Comparison of ENCODE assay signal across 8 cellular contexts in genomic region chr11:110428956-110429613, GRCh38. TPM values are rescaled to one million over a fixed set of nuclear protein-coding genes. Genes with fewer than 3 reads are reported as not detected.
DNase-seq lines count a peak whose midpoint lies in the region; ATAC-seq and TF ChIP-seq lines count a peak whose summit lies in the region.

No MANE protein-coding gene starts in this region.

- peaks cover 13% of the 10 kb centered on the region for H3K27me3 Mint-ChIP-seq in brain

- H3K4me1 Mint-ChIP-seq in brain: peaks cover 43% of the 10 kb centered on the region

- no peaks in the 10 kb centered on the region for H3K36me3 Mint-ChIP-seq in brain

- no peak for TF ChIP-seq CTCF in HL-60 (IDR thresholded peaks at IDR 0.05; ENCODE audit: insufficient read depth, low read length)
- TF ChIP-seq CTCF in brain (conservative IDR thresholded peaks at IDR 0.05): no peak

- peaks cover 38% of the 10 kb centered on the region for H3K79me2 ChIP-seq in ACC112 (ENCODE audit: control insufficient read depth, insufficient read depth, low read length, unreplicated experiment)

- peak overlapping the region in 4 of 5 experiments; percentile 43 to 95 (median 86) for H3K27ac Mint-ChIP-seq in brain

- no peak for ATAC-seq in GM21825 (IDR thresholded peaks at IDR 0.05; ENCODE audit: unreplicated experiment)

- H2AFZ ChIP-seq in ACC112 (ENCODE audit: low read length, unreplicated experiment): peak overlapping the region; percentile 88

- H3K27ac ChIP-seq in ACC112 (ENCODE audit: low read depth, low read length) (peak overlapping the region; percentile 32; the same call in 1 of the 2 replicates), HL-60 (replicated peaks) (peak overlapping the region; percentile 75), muscle layer of colon (ENCODE audit: low read depth, low read length) (peak overlapping the region; percentile 84)

- peak overlapping the region; percentile 85 to 91 (median 91) for H3K4me3 Mint-ChIP-seq in brain

- H3K9ac ChIP-seq in muscle layer of colon (ENCODE audit: low read length): no peak overlapping the region

- no peaks in the 10 kb centered on the region for H3K9me3 Mint-ChIP-seq in brain

- no peaks in the 10 kb centered on the region for H3K27me3 ChIP-seq in ACC112 (ENCODE audit: insufficient read depth, low read length)
- no peaks in the 10 kb centered on the region for H3K27me3 ChIP-seq in HL-60 (ENCODE audit: insufficient read depth, poor library complexity, severe bottlenecking)
- H3K27me3 ChIP-seq in muscle layer of colon (ENCODE audit: control insufficient read depth in 1 of 2, insufficient read depth in 2 of 2, low read length in 2 of 2): no peaks in the 10 kb centered on the region

- H3K4me1 ChIP-seq in ACC112 (ENCODE audit: control insufficient read depth, insufficient read depth, low read length, unreplicated experiment): peaks cover 23% of the 10 kb centered on the region
- H3K4me1 ChIP-seq in muscle layer of colon (ENCODE audit: insufficient read depth, low read length): peaks cover 29% of the 10 kb centered on the region

- DNase-seq in HL-60 (ENCODE audit: low read depth in 1 of 2, low spot score in 1 of 2): no peak
- no peak for DNase-seq in DMS153 treated with DMSO at 0.1 percent for 48 hours (lab: John Stamatoyannopoulos, UW; ENCODE audit: unreplicated experiment)
- no peak for DNase-seq in epidermal melanocyte (ENCODE audit: insufficient read length, low spot score)
- DNase-seq in occipital lobe (lab: John Stamatoyannopoulos, UW): no peak

- H3K4me3 ChIP-seq in ACC112 (ENCODE audit: low read depth, low read length) (peak overlapping the region; percentile 80), HL-60 (replicated peaks; ENCODE audit: insufficient read depth, low read length) (peak overlapping the region; percentile 90), muscle layer of colon (ENCODE audit: low read depth in 1 of 2, low read length in 2 of 2) (peak overlapping the region; percentile 53 to 76)

- H3K36me3 ChIP-seq in ACC112 (ENCODE audit: insufficient read depth, low read length): no peaks in the 10 kb centered on the region
- no peaks in the 10 kb centered on the region for H3K36me3 ChIP-seq in muscle layer of colon (ENCODE audit: insufficient read depth, low read length)

- H3K9me3 ChIP-seq in muscle layer of colon (ENCODE audit: low read length): no peaks in the 10 kb centered on the region

RNA-seq across cellular contexts. Expression of gene FDX1, which starts 0.7 kb away (rescaled TPM):
- 5.5 TPM for polyA plus RNA-seq in brain (ENCODE audit: insufficient read depth, low read depth, low replicate concordance)
- total RNA-seq in occipital lobe: 15.8 TPM

Comparison
In these comparisons a context has a peak if more than half of its experiments do, and no peak if none do; other contexts are left out.
1. H3K27ac ChIP-seq: peak in every context shown above with its lines; median percentile 84 in muscle layer of colon; 75 in HL-60; 32 in ACC112.